ENCODE assay signal across 11 cellular contexts in the genomic region with DNA sequence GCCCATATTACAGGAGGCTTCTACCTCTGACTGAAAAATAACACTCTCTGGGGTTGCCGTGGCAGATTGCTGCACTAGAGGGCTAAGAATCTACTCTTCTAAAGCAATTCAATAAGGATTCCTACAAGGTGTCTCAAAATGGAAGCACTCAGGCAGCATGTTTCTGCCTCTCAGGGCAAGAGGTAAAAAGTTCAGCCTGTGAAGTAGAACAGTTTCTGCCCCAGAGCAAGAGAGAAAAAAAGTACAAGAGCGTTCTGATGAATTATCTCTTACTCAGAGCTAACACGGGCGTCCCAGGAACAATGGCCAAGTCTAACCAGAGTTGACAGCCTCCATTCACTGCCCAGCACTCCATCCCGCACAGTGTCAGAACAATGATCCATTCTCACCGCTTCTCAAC.
A peak's percentile ranks its signal among the peaks of the same experiment; 100 is the strongest.
DNase-seq lines count a peak whose midpoint lies in the region; ATAC-seq, FAIRE-seq and TF ChIP-seq lines count a peak whose summit lies in the region.
"Had no signal": no experiment of that assay in that cellular context is flagged by ENCODE, and none has a peak within 500 bp of the region (broad histone marks: within the 10 kb centered on the region; RNA-seq: fewer than 3 reads in every experiment).

No MANE protein-coding gene starts in this region.

- whole genome bisulfite sequencing in HepG2 (ENCODE audit: low lambda C conversion rate): 14% methylated on average over 5 of the region's 6 CpGs
- WGBS in right lobe of liver (ENCODE audit: insufficient coverage, low coverage, low lambda C conversion rate, missing lambda C conversion rate): 75% methylated on average over 6 of the region's 6 CpGs

- H3K36me3 Mint-ChIP-seq in nephron (ENCODE audit: low read depth): no peaks in the 10 kb centered on the region

- 0 out of 5 replicates have a peak, but pooled peaks cover 2 to 3% of the 10 kb centered on the region in 2 experiments for H3K27me3 ChIP-seq in HepG2 (ENCODE audit: control insufficient read depth in 1 of 2, insufficient read depth in 2 of 2, low read length in 2 of 2)
- no peaks in the 10 kb centered on the region for H3K27me3 ChIP-seq in right lobe of liver
- H3K27me3 ChIP-seq in BE2C: no peaks in the 10 kb centered on the region

- peak; percentile 9 for DNase-seq in HepG2 (ENCODE audit: low spot score)
- no peak for DNase-seq in right lobe of liver
- peak; percentile 26 for DNase-seq in fibroblast of mammary gland (ENCODE audit: low read depth)
- no peak for DNase-seq in mesenteric fat pad (ENCODE audit: low spot score)
- no peak for DNase-seq in BE2C
- DNase-seq in activated CD8-positive, alpha-beta memory T cell treated with anti-CD3 and anti-CD28 coated beads, Interleukin-2, amount 50 U/mL, for 48 hours: no peak
- DNase-seq: RPMI8226 had no signal

- no peak for TF ChIP-seq CTCF in HepG2 (CRISPR knock-in tag; IDR thresholded peaks at IDR 0.05)
- TF ChIP-seq CTCF in right lobe of liver (IDR thresholded peaks at IDR 0.05): no peak
- TF ChIP-seq CTCF in fibroblast of mammary gland (conservative IDR thresholded peaks at IDR 0.05; ENCODE audit: control insufficient read depth, insufficient read depth, low read depth, low read length): no peak
- TF ChIP-seq CTCF in nephron (IDR thresholded peaks at IDR 0.05; ENCODE audit: unreplicated experiment in 3 of 3): no peak
- TF ChIP-seq CTCF in BE2C (IDR thresholded peaks at IDR 0.05; ENCODE audit: low read depth, low read length): no peak

- H3K4me3 ChIP-seq in HepG2 (replicated peaks in 1 of 3; ENCODE audit: insufficient read depth in 1 of 3, low read depth in 2 of 3, low read length in 3 of 3) (no peak overlapping the region), right lobe of liver (no peak overlapping the region), fibroblast of mammary gland (ENCODE audit: control insufficient read depth, low read depth, low read length) (no peak overlapping the region), BE2C (ENCODE audit: low read depth, low read length) (no peak overlapping the region)

- TF ChIP-seq RAD21 in HepG2 (CRISPR knock-in tag; IDR thresholded peaks at IDR 0.05): no peak

- no peak overlapping the region for H3K27ac ChIP-seq in HepG2 (ENCODE audit: extremely low read length, insufficient read depth, low read length)
- no peak overlapping the region for H3K27ac ChIP-seq in right lobe of liver
- H3K27ac ChIP-seq: parathyroid adenoma had no signal

- H3K9me3 Mint-ChIP-seq in nephron: no peaks in the 10 kb centered on the region
- H3K9me3 Mint-ChIP-seq: dendritic cell treated with granulocyte-macrophage colony-stimulating factor and Interleukin-4, amounts not matched to agents 40 ng/mL and 50 ng/mL, for 4 days had no signal

- POLR2A ChIA-PET in HepG2 (lab: Yijun Ruan, JAX): no interaction called here

- H3K9me3 ChIP-seq in HepG2 (ENCODE audit: low read length) (no peaks in the 10 kb centered on the region), right lobe of liver (no peaks in the 10 kb centered on the region), BE2C (no peaks in the 10 kb centered on the region)

- TF ChIP-seq EP300 in HepG2 (IDR thresholded peaks at IDR 0.05; ENCODE audit: low read depth in 2 of 2, low read length in 2 of 2) (no peak), HepG2 (CRISPR knock-in tag; IDR thresholded peaks at IDR 0.05; ENCODE audit: borderline replicate concordance) (no peak)

- H3K9ac ChIP-seq in HepG2 (ENCODE audit: insufficient read depth, low read depth, low read length): no peak overlapping the region
- H3K9ac ChIP-seq: parathyroid adenoma had no signal

- no peaks in the 10 kb centered on the region for H3K27me3 Mint-ChIP-seq in nephron (ENCODE audit: low read depth)

- in situ Hi-C loops in HepG2 (cut with HindIII; ENCODE audit: extremely low pct_ligation_motif_present, low pct_unique_long_range_greater_than_20kb): no loop called here

- BruUV-seq in HepG2 (replicated peaks; lab: Mats Ljungman, UMichigan): no TSS peak

- peak; percentile 77 for ATAC-seq in HepG2
- no peak for ATAC-seq in right lobe of liver
- ATAC-seq in HG03442 (IDR thresholded peaks at IDR 0.05; ENCODE audit: unreplicated experiment): no peak

- no peak overlapping the region for H3K4me3 Mint-ChIP-seq in nephron
- H3K4me3 Mint-ChIP-seq: dendritic cell treated with granulocyte-macrophage colony-stimulating factor and Interleukin-4, amounts not matched to agents 40 ng/mL and 50 ng/mL, for 4 days had no signal

- no peak overlapping the region; the same call in 1 of the 2 replicates for H3K4me2 ChIP-seq in HepG2 (ENCODE audit: low read depth, low read length)

- H3K4me1 Mint-ChIP-seq in nephron: no peaks in the 10 kb centered on the region

- intact Hi-C loops in HepG2 (cut with micrococcal nuclease; ENCODE audit: unreplicated experiment) (loop anchor here (5.0 kb wide), 2 partner anchors 33 to 388 kb away; partner anchors contain the start of gene CAV1), right lobe of liver (cut with DNase I) (no loop called here)

- no peak overlapping the region for H2AFZ ChIP-seq in HepG2 (ENCODE audit: low read length)

- H4K20me1 ChIP-seq in HepG2 (ENCODE audit: insufficient read depth, low read length): no peaks in the 10 kb centered on the region

- H3K27ac Mint-ChIP-seq in nephron: peak overlapping the region in 2 of 3 experiments; percentile 33 to 34
- H3K27ac Mint-ChIP-seq: dendritic cell treated with granulocyte-macrophage colony-stimulating factor and Interleukin-4, amounts not matched to agents 40 ng/mL and 50 ng/mL, for 4 days had no signal

- no peaks in the 10 kb centered on the region for H3K36me3 ChIP-seq in HepG2 (replicated peaks in 1 of 2; ENCODE audit: control insufficient read depth in 1 of 2, insufficient read depth in 2 of 2, low read length in 2 of 2)
- no peaks in the 10 kb centered on the region for H3K36me3 ChIP-seq in right lobe of liver
- H3K36me3 ChIP-seq in BE2C: no peaks in the 10 kb centered on the region

- TF ChIP-seq POLR2A in HepG2 (IDR thresholded peaks at IDR 0.05; ENCODE audit: insufficient read depth in 1 of 2, low read depth in 2 of 2, low read length in 2 of 2): no peak
- no peak for TF ChIP-seq POLR2A in right lobe of liver (IDR thresholded peaks at IDR 0.05)

- H3K4me1 ChIP-seq in HepG2 (ENCODE audit: insufficient read depth, low read length) (peaks cover 13% of the 10 kb centered on the region), right lobe of liver (no peaks in the 10 kb centered on the region), BE2C (no peaks in the 10 kb centered on the region)
- H3K4me1 ChIP-seq: parathyroid adenoma had no signal

- H3K79me2 ChIP-seq in HepG2 (ENCODE audit: insufficient read depth, low read length): no peaks in the 10 kb centered on the region
- H3K79me2 ChIP-seq: parathyroid adenoma had no signal

- no peak for FAIRE-seq in HepG2 (lab: Jason Lieb, UNC)

- CTCF ChIA-PET in HepG2 (lab: Yijun Ruan, JAX; ENCODE audit: low intra/inter-chr PET ratio, low total read pairs): interaction anchor here (1.1 to 2.9 kb wide), 3 partner anchors 30 to 111 kb away, joined by 3 to 23 read pairs (median 7); no protein-coding TSS in a partner anchor

TF ChIP-seq in HepG2, 621 proteins besides CTCF, POLR2A, EP300 and RAD21 (continues in another document):
- TF ChIP-seq TERF1 (CRISPR knock-in tag; IDR thresholded peaks at IDR 0.05) (no peak), NFYB (CRISPR knock-in tag; IDR thresholded peaks at IDR 0.05) (no peak), ZIK1 (CRISPR knock-in tag; IDR thresholded peaks at IDR 0.05; ENCODE audit: borderline replicate concordance, low read depth) (no peak), SP2 (CRISPR knock-in tag; IDR thresholded peaks at IDR 0.05) (no peak), LBX2 (CRISPR knock-in tag; IDR thresholded peaks at IDR 0.05; ENCODE audit: borderline replicate concordance) (no peak), ATF3 (CRISPR knock-in tag; IDR thresholded peaks at IDR 0.05) (no peak), KLF6 (CRISPR knock-in tag; IDR thresholded peaks at IDR 0.05) (no peak), ZSCAN22 (CRISPR knock-in tag; IDR thresholded peaks at IDR 0.05) (no peak), NBN (conservative IDR thresholded peaks at IDR 0.05) (no peak), ZNF766 (CRISPR knock-in tag; IDR thresholded peaks at IDR 0.05; ENCODE audit: borderline replicate concordance) (no peak), SP4 (CRISPR knock-in tag; IDR thresholded peaks at IDR 0.05) (no peak), SPEN (CRISPR knock-in tag; IDR thresholded peaks at IDR 0.05; ENCODE audit: low read depth) (no peak), PBX3 (CRISPR knock-in tag; IDR thresholded peaks at IDR 0.05; ENCODE audit: borderline replicate concordance) (no peak), GABPB1 (CRISPR knock-in tag; IDR thresholded peaks at IDR 0.05) (no peak)

Comparison
In these comparisons a context has a peak if more than half of its experiments do, and no peak if none do; other contexts are left out.
1. DNase-seq: peak in HepG2 (single experiment) and fibroblast of mammary gland (single experiment); none in right lobe of liver (0 of 3), mesenteric fat pad (single experiment), BE2C (single experiment) and activated CD8-positive, alpha-beta memory T cell treated with anti-CD3 and anti-CD28 coated beads, Interleukin-2, amount 50 U/mL, for 48 hours (single experiment).